19 cellular contexts compared by ENCODE assay signal in genomic region chr5:61292130-61292672, GRCh38.
"Had no signal": no experiment of that assay in that cellular context is flagged by ENCODE, and none has a peak within 500 bp of the region (broad histone marks: within the 10 kb centered on the region; RNA-seq: fewer than 3 reads in every experiment).

No MANE protein-coding gene starts in this region.

- H3K36me3 ChIP-seq: left ventricle myocardium inferior, right lobe of liver, upper lobe of left lung, vagina had no signal

- H3K9me3 ChIP-seq: left ventricle myocardium inferior, right lobe of liver, upper lobe of left lung, vagina had no signal

- H3K27me3 ChIP-seq: right lobe of liver, upper lobe of left lung, vagina had no signal

- H3K4me3 Mint-ChIP-seq: activated CD8-positive, alpha-beta memory T cell treated with anti-CD3 and anti-CD28 coated beads, Interleukin-2, amount 10 ng/mL, durations not matched to agents 7 days and 5 days; activated CD8-positive, alpha-beta T cell treated with anti-CD3 and anti-CD28 coated beads, Interleukin-2, amount 10 ng/mL, durations not matched to agents 7 days and 5 days; activated T-helper 1 cell treated with anti-CD3 and anti-CD28 coated beads, Interleukin-12 subunit alpha, Interleukin-12 subunit beta, Interleukin-2, Interleukin-4 antibody, amounts not matched to agents 30 ng/mL and 10 ng/mL and 1 ng/mL, durations not matched to agents 14 hours and 24 hours and 36 hours; dendritic cell treated with granulocyte-macrophage colony-stimulating factor and Interleukin-4, amounts not matched to agents 40 ng/mL and 50 ng/mL, for 4 days; naive thymus-derived CD8-positive, alpha-beta T cell; stimulated activated effector memory CD8-positive, alpha-beta T cell treated with anti-CD3 and anti-CD28 coated beads, Interleukin-12 subunit alpha, Interleukin-12 subunit beta, amount 100 ng/mL, for 72 hours; stimulated activated naive CD8-positive, alpha-beta T cell treated with anti-CD3 and anti-CD28 coated beads, Interleukin-15, Interleukin-2, amounts not matched to agents 100 ng/mL and 50 ng/mL, for 24 hours; WTC11 had no signal

- DNase-seq: activated CD4-positive, alpha-beta T cell treated with anti-CD3 and anti-CD28 coated beads, Interleukin-2, amount 50 U/mL, for 1 hour; activated CD8-positive, alpha-beta memory T cell treated with anti-CD3 and anti-CD28 coated beads, Interleukin-2, amount 10 ng/mL, durations not matched to agents 7 days and 5 days; activated CD8-positive, alpha-beta T cell treated with anti-CD3 and anti-CD28 coated beads, Interleukin-2, amount 10 ng/mL, durations not matched to agents 7 days and 5 days; activated gamma-delta T cell; activated naive CD4-positive, alpha-beta T cell treated with anti-CD3 and anti-CD28 coated beads, Interleukin-2, amount 50 U/mL, for 16 hours; activated T-cell treated with anti-CD3 and anti-CD28 coated beads for 4 hours; amniotic stem cell; left ventricle myocardium inferior; naive thymus-derived CD8-positive, alpha-beta T cell; right lobe of liver; stimulated activated CD4-positive, alpha-beta T cell treated with anti-CD3 and anti-CD28 coated beads, Interleukin-4, amount 100 ng/mL, for 24 hours; T-helper 2 cell; upper lobe of left lung had no signal

- H3K4me1 Mint-ChIP-seq: activated CD8-positive, alpha-beta memory T cell treated with anti-CD3 and anti-CD28 coated beads, Interleukin-2, amount 10 ng/mL, durations not matched to agents 7 days and 5 days; naive thymus-derived CD8-positive, alpha-beta T cell; stimulated activated effector memory CD8-positive, alpha-beta T cell treated with anti-CD3 and anti-CD28 coated beads, Interleukin-12 subunit alpha, Interleukin-12 subunit beta, amount 100 ng/mL, for 72 hours had no signal

- H3K27ac Mint-ChIP-seq: activated CD8-positive, alpha-beta memory T cell treated with anti-CD3 and anti-CD28 coated beads, Interleukin-2, amount 10 ng/mL, durations not matched to agents 7 days and 5 days; activated CD8-positive, alpha-beta T cell treated with anti-CD3 and anti-CD28 coated beads, Interleukin-2, amount 10 ng/mL, durations not matched to agents 7 days and 5 days; activated T-helper 1 cell treated with anti-CD3 and anti-CD28 coated beads, Interleukin-12 subunit alpha, Interleukin-12 subunit beta, Interleukin-2, Interleukin-4 antibody, amounts not matched to agents 30 ng/mL and 10 ng/mL and 1 ng/mL, durations not matched to agents 14 hours and 24 hours and 36 hours; dendritic cell treated with granulocyte-macrophage colony-stimulating factor and Interleukin-4, amounts not matched to agents 40 ng/mL and 50 ng/mL, for 4 days; naive thymus-derived CD8-positive, alpha-beta T cell; stimulated activated effector memory CD8-positive, alpha-beta T cell treated with anti-CD3 and anti-CD28 coated beads, Interleukin-12 subunit alpha, Interleukin-12 subunit beta, amount 100 ng/mL, for 72 hours; stimulated activated naive CD8-positive, alpha-beta T cell treated with anti-CD3 and anti-CD28 coated beads, Interleukin-15, Interleukin-2, amounts not matched to agents 100 ng/mL and 50 ng/mL, for 24 hours; WTC11 had no signal

- H3K36me3 Mint-ChIP-seq: activated CD8-positive, alpha-beta memory T cell treated with anti-CD3 and anti-CD28 coated beads, Interleukin-2, amount 10 ng/mL, durations not matched to agents 7 days and 5 days; naive thymus-derived CD8-positive, alpha-beta T cell; stimulated activated effector memory CD8-positive, alpha-beta T cell treated with anti-CD3 and anti-CD28 coated beads, Interleukin-12 subunit alpha, Interleukin-12 subunit beta, amount 100 ng/mL, for 72 hours; WTC11 had no signal

- H3K4me1 ChIP-seq: left ventricle myocardium inferior, vagina had no signal

- ATAC-seq: activated CD8-positive, alpha-beta memory T cell treated with anti-CD3 and anti-CD28 coated beads, Interleukin-2, amount 10 ng/mL, durations not matched to agents 7 days and 5 days; activated CD8-positive, alpha-beta T cell treated with anti-CD3 and anti-CD28 coated beads, Interleukin-2, amount 10 ng/mL, durations not matched to agents 7 days and 5 days; naive thymus-derived CD8-positive, alpha-beta T cell; stimulated activated effector memory CD8-positive, alpha-beta T cell treated with anti-CD3 and anti-CD28 coated beads, Interleukin-12 subunit alpha, Interleukin-12 subunit beta, amount 100 ng/mL, for 72 hours; WTC11 had no signal

- H3K27me3 Mint-ChIP-seq: activated CD8-positive, alpha-beta memory T cell treated with anti-CD3 and anti-CD28 coated beads, Interleukin-2, amount 10 ng/mL, durations not matched to agents 7 days and 5 days; dendritic cell treated with granulocyte-macrophage colony-stimulating factor and Interleukin-4, amounts not matched to agents 40 ng/mL and 50 ng/mL, for 4 days; naive thymus-derived CD8-positive, alpha-beta T cell had no signal

- H3K27ac ChIP-seq: left ventricle myocardium inferior, right lobe of liver, vagina had no signal

- H3K4me3 ChIP-seq: left ventricle myocardium inferior, right lobe of liver, upper lobe of left lung, vagina had no signal

- H3K9me3 Mint-ChIP-seq: activated T-helper 1 cell treated with anti-CD3 and anti-CD28 coated beads, Interleukin-12 subunit alpha, Interleukin-12 subunit beta, Interleukin-2, Interleukin-4 antibody, amounts not matched to agents 30 ng/mL and 10 ng/mL and 1 ng/mL, durations not matched to agents 14 hours and 24 hours and 36 hours; naive thymus-derived CD8-positive, alpha-beta T cell; stimulated activated effector memory CD8-positive, alpha-beta T cell treated with anti-CD3 and anti-CD28 coated beads, Interleukin-12 subunit alpha, Interleukin-12 subunit beta, amount 100 ng/mL, for 72 hours; stimulated activated naive CD8-positive, alpha-beta T cell treated with anti-CD3 and anti-CD28 coated beads, Interleukin-15, Interleukin-2, amounts not matched to agents 100 ng/mL and 50 ng/mL, for 24 hours; WTC11 had no signal
